In the genomic region with DNA sequence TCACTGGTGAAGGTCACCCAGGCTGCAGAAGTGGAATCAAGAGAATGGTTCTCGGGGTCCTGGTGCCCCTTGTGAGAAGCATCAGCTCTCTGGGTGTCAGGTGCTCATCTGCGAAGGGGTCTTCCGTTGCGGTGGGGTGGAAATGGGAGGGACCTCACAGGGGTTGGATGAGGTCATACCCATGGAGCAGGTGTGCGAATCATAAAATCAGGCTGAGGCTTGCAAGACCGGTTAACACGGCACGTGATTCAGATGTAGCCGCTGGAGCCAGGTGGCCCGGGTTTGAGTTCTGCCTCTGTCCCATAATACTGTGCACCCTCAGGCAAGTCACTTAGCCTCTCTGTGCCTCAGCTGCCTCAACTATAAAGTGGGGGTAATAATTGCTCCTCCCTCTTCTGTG, we compare ENCODE assay signal across 13 cellular contexts. TPM values are rescaled to one million over a fixed set of nuclear protein-coding genes. Genes with fewer than 3 reads are reported as not detected.
DNase-seq lines count a peak whose midpoint lies in the region; ATAC-seq and TF ChIP-seq lines count a peak whose summit lies in the region.
"Had no signal": no experiment of that assay in that cellular context is flagged by ENCODE, and none has a peak within 500 bp of the region (broad histone marks: within the 10 kb centered on the region; RNA-seq: fewer than 3 reads in every experiment).

No MANE protein-coding gene starts in this region.

- H3K27me3 ChIP-seq in colonic mucosa (no peaks in the 10 kb centered on the region), sigmoid colon (peaks cover 0 to 17% (median 14%) of the 10 kb centered on the region in 3 donors)

- H3K9me3 ChIP-seq in colonic mucosa (no peaks in the 10 kb centered on the region), sigmoid colon (no peaks in the 10 kb centered on the region)
- H3K9me3 ChIP-seq: SK-N-SH had no signal

- peak overlapping the region; percentile 26 for H3K27ac Mint-ChIP-seq in activated CD4-positive, alpha-beta T cell treated with anti-CD3 and anti-CD28 coated beads, Interleukin-2, amount 10 ng/mL, durations not matched to agents 24 days and 14 days

- ATAC-seq in GM21423 (IDR thresholded peaks at IDR 0.05; ENCODE audit: unreplicated experiment) = no peak

- no peak for TF ChIP-seq CTCF in LNCaP clone FGC (IDR thresholded peaks at IDR 0.05; ENCODE audit: control insufficient read depth, extremely low read depth, insufficient read depth)
- no peak for TF ChIP-seq CTCF in colonic mucosa (IDR thresholded peaks at IDR 0.05)
- TF ChIP-seq CTCF in sigmoid colon (IDR thresholded peaks at IDR 0.05) = no peak

- H3K9ac ChIP-seq in colonic mucosa (ENCODE audit: low read depth in 2 of 2, low read length in 2 of 2) = peak overlapping the region in 1 of 2 donors; percentile 69
- H3K9ac ChIP-seq: SK-N-SH had no signal

- no peak for TF ChIP-seq POLR2A in sigmoid colon (IDR thresholded peaks at IDR 0.05)

- no peak for TF ChIP-seq EP300 in sigmoid colon (IDR thresholded peaks at IDR 0.05)

- peaks cover 36% of the 10 kb centered on the region for H3K27me3 Mint-ChIP-seq in activated CD4-positive, alpha-beta T cell treated with anti-CD3 and anti-CD28 coated beads, Interleukin-2, amount 10 ng/mL, durations not matched to agents 24 days and 14 days

- H3K4me3 ChIP-seq in LNCaP clone FGC (ENCODE audit: low read depth, low read length) (no peak overlapping the region), colonic mucosa (no peak overlapping the region), sigmoid colon (no peak overlapping the region)

- H3K36me3 Mint-ChIP-seq in activated CD4-positive, alpha-beta T cell treated with anti-CD3 and anti-CD28 coated beads, Interleukin-2, amount 10 ng/mL, durations not matched to agents 24 days and 14 days (ENCODE audit: low read depth) = no peaks in the 10 kb centered on the region

- DNase-seq in activated CD4-positive, alpha-beta T cell treated with anti-CD3 and anti-CD28 coated beads, Interleukin-2, amount 10 ng/mL, durations not matched to agents 24 days and 14 days = no peak
- no peak for DNase-seq in activated CD4-positive, alpha-beta T cell treated with anti-CD3 and anti-CD28 coated beads, Interleukin-2, amount 50 U/mL, for 48 hours
- DNase-seq in LNCaP clone FGC (ENCODE audit: low read depth) (peak; percentile 79), colonic mucosa (peak; percentile 66), sigmoid colon (peak; percentile 46), HK-2 (ENCODE audit: unreplicated experiment) (no peak), NCI-H146 (lab: John Stamatoyannopoulos, UW) (no peak)
- DNase-seq: Karpas-422, mesendoderm, NCI-H2081, SK-N-SH, trophoblast cell had no signal

- no peaks in the 10 kb centered on the region for H3K9me3 Mint-ChIP-seq in activated CD4-positive, alpha-beta T cell treated with anti-CD3 and anti-CD28 coated beads, Interleukin-2, amount 10 ng/mL, durations not matched to agents 24 days and 14 days

- H3K36me3 ChIP-seq in colonic mucosa (no peaks in the 10 kb centered on the region), sigmoid colon (no peaks in the 10 kb centered on the region)

- H3K4me3 Mint-ChIP-seq in activated CD4-positive, alpha-beta T cell treated with anti-CD3 and anti-CD28 coated beads, Interleukin-2, amount 10 ng/mL, durations not matched to agents 24 days and 14 days = peak overlapping the region; percentile 8

- H3K27ac ChIP-seq in colonic mucosa = no peak overlapping the region
- no peak overlapping the region for H3K27ac ChIP-seq in sigmoid colon

- H3K4me1 Mint-ChIP-seq in activated CD4-positive, alpha-beta T cell treated with anti-CD3 and anti-CD28 coated beads, Interleukin-2, amount 10 ng/mL, durations not matched to agents 24 days and 14 days = peaks cover 15% of the 10 kb centered on the region

- 16 to 53% methylated on average over 10 of the region's 10 CpGs for WGBS in sigmoid colon, 2 donors

- intact Hi-C loops in activated CD4-positive, alpha-beta T cell treated with anti-CD3 and anti-CD28 coated beads, Interleukin-2, amount 10 ng/mL, durations not matched to agents 24 days and 14 days (cut with micrococcal nuclease) = loop anchor here (5.0 kb wide), 1 partner anchor 35 kb away; no protein-coding TSS in a partner anchor
- intact Hi-C loops in colonic mucosa (cut with DNase I) (no loop called here), sigmoid colon (cut with DNase I) (no loop called here)

- H3K4me1 ChIP-seq in colonic mucosa (no peaks in the 10 kb centered on the region), sigmoid colon (peaks cover 0 to 14% (median 10%) of the 10 kb centered on the region in 4 donors)

RNA-seq across cellular contexts. Expression of gene KLK15, which starts 3.9 kb away (rescaled TPM):
- total RNA-seq in activated CD4-positive, alpha-beta T cell treated with anti-CD3 and anti-CD28 coated beads, Interleukin-2, amount 10 ng/mL, durations not matched to agents 24 days and 14 days = not detected in 2 replicates
- total RNA-seq in colonic mucosa (1 to 10 TPM; 2.9 to 3.6 TPM), sigmoid colon (not detected)
- 10 to 100 TPM in 1 of 3 donors, 1 to 10 TPM in 2; 2.1 to 10.2 (median 2.8) TPM for polyA plus RNA-seq in sigmoid colon
- polyA plus RNA-seq: SK-N-SH had no signal

RNA-seq across cellular contexts. Expression of gene KLK1, which starts 13.7 kb away (rescaled TPM):
- total RNA-seq in activated CD4-positive, alpha-beta T cell treated with anti-CD3 and anti-CD28 coated beads, Interleukin-2, amount 10 ng/mL, durations not matched to agents 24 days and 14 days = 3.0 TPM in 2 replicates
- total RNA-seq in colonic mucosa (100 to 1,000 TPM; 104 to 130 TPM), sigmoid colon (not detected)
- 100 to 1,000 TPM in 2 of 3 donors, 10 to 100 TPM in 1; 44.6 to 398 (median 277) TPM for polyA plus RNA-seq in sigmoid colon
- polyA plus RNA-seq: SK-N-SH had no signal

RNA-seq across cellular contexts. Expression of gene KLK3, which starts 17.4 kb away (rescaled TPM):
- not detected in 2 replicates for total RNA-seq in activated CD4-positive, alpha-beta T cell treated with anti-CD3 and anti-CD28 coated beads, Interleukin-2, amount 10 ng/mL, durations not matched to agents 24 days and 14 days
- total RNA-seq in colonic mucosa (1 to 10 TPM; 2.4 to 2.5 TPM), sigmoid colon (not detected)
- polyA plus RNA-seq in sigmoid colon = 1 to 10 TPM; 1.8 to 4.2 (median 3.0) TPM
- polyA plus RNA-seq: SK-N-SH had no signal

RNA-seq across cellular contexts. Expression of gene KLK2, which starts 35.9 kb away (rescaled TPM):
- total RNA-seq in activated CD4-positive, alpha-beta T cell treated with anti-CD3 and anti-CD28 coated beads, Interleukin-2, amount 10 ng/mL, durations not matched to agents 24 days and 14 days = 0.33 and 0.75 TPM in 2 replicates
- total RNA-seq in colonic mucosa (not detected), sigmoid colon (not detected)
- polyA plus RNA-seq in sigmoid colon = under 1 TPM in 1 of 3 donors, not detected in 2; 0.28 TPM

RNA-seq across cellular contexts. Expression of gene ACP4, which starts 47.1 kb away (rescaled TPM):
- not detected in 2 replicates for total RNA-seq in activated CD4-positive, alpha-beta T cell treated with anti-CD3 and anti-CD28 coated beads, Interleukin-2, amount 10 ng/mL, durations not matched to agents 24 days and 14 days
- not detected for total RNA-seq in colonic mucosa
- total RNA-seq in sigmoid colon = not detected
- polyA plus RNA-seq in sigmoid colon = not detected
- polyA plus RNA-seq: SK-N-SH had no signal

Comparison
In these comparisons a context has a peak if more than half of its experiments do, and no peak if none do; other contexts are left out.
1. DNase-seq: peak in LNCaP clone FGC (single experiment), colonic mucosa (single experiment) and sigmoid colon (single experiment); none in activated CD4-positive, alpha-beta T cell treated with anti-CD3 and anti-CD28 coated beads, Interleukin-2, amount 10 ng/mL, durations not matched to agents 24 days and 14 days (single experiment), activated CD4-positive, alpha-beta T cell treated with anti-CD3 and anti-CD28 coated beads, Interleukin-2, amount 50 U/mL, for 48 hours (0 of 2), HK-2 (single experiment) and NCI-H146 (single experiment).
2. RNA of gene KLK1, which starts 13.7 kb away (total RNA-seq): 104 to 130 TPM in colonic mucosa; 3.0 TPM in activated CD4-positive, alpha-beta T cell treated with anti-CD3 and anti-CD28 coated beads, Interleukin-2, amount 10 ng/mL, durations not matched to agents 24 days and 14 days and not detected in sigmoid colon; every median in the first group is over 10 times any median in the second.